Comparison of ENCODE assay signal across 9 cellular contexts in genomic region chr11:405323-405975, GRCh38. TPM values are rescaled to one million over a fixed set of nuclear protein-coding genes. Genes with fewer than 3 reads are reported as not detected.
DNase-seq lines count a peak whose midpoint lies in the region; ATAC-seq and TF ChIP-seq lines count a peak whose summit lies in the region.
"Had no signal": no experiment of that assay in that cellular context is flagged by ENCODE, and none has a peak within 500 bp of the region (broad histone marks: within the 10 kb centered on the region; RNA-seq: fewer than 3 reads in every experiment).

No MANE protein-coding gene starts in this region.

- peak overlapping the region; percentile 59; the same call in 1 of the 2 replicates for H3K27ac ChIP-seq in C4-2B

- intact Hi-C loops in mucosa of descending colon (cut with DNase I, micrococcal nuclease), result no loop called here

- peaks cover 7% of the 10 kb centered on the region for H3K36me3 Mint-ChIP-seq in effector memory CD8-positive, alpha-beta T cell (ENCODE audit: insufficient read depth)

- H3K4me1 Mint-ChIP-seq in effector memory CD8-positive, alpha-beta T cell (ENCODE audit: low read depth in 2 of 2), result peaks cover 3 to 12% of the 10 kb centered on the region in 2 donors

- no peaks in the 10 kb centered on the region for H3K9me3 ChIP-seq in mucosa of descending colon

- H3K4me3 Mint-ChIP-seq in effector memory CD8-positive, alpha-beta T cell, result peak overlapping the region; percentile 60

- TF ChIP-seq CTCF in C4-2B (conservative IDR thresholded peaks at IDR 0.05) (no peak), mucosa of descending colon (IDR thresholded peaks at IDR 0.05) (no peak)

- no peak overlapping the region for H3K4me3 ChIP-seq in mucosa of descending colon

- peaks cover 13% of the 10 kb centered on the region for H3K4me1 ChIP-seq in mucosa of descending colon (ENCODE audit: low read depth)

- no peaks in the 10 kb centered on the region for H3K27me3 Mint-ChIP-seq in effector memory CD8-positive, alpha-beta T cell

- ATAC-seq in effector memory CD8-positive, alpha-beta T cell (replicated peaks), result no peak
- ATAC-seq in mucosa of descending colon, result no peak
- no peak for ATAC-seq in HG02870 (IDR thresholded peaks at IDR 0.05; ENCODE audit: unreplicated experiment)

- H3K9me3 Mint-ChIP-seq in effector memory CD8-positive, alpha-beta T cell, result no peaks in the 10 kb centered on the region

- H3K36me3 ChIP-seq in mucosa of descending colon (ENCODE audit: low read depth), result no peaks in the 10 kb centered on the region

- H3K27ac Mint-ChIP-seq in effector memory CD8-positive, alpha-beta T cell, result peak overlapping the region; percentile 41 to 88

- peak; percentile 17 for DNase-seq in NCI-H69 (lab: John Stamatoyannopoulos, UW)
- no peak for DNase-seq in effector memory CD8-positive, alpha-beta T cell
- peak in 2 of 3 donors; percentile 62 to 63 for DNase-seq in mucosa of descending colon
- DNase-seq in activated CD4-positive, CD25-positive, alpha-beta regulatory T cell treated with anti-CD3 and anti-CD28 coated beads, Interleukin-2, amount 50 U/mL, for 72 hours, result no peak
- DNase-seq in stimulated activated CD4-positive, alpha-beta T cell treated with anti-CD3 and anti-CD28 coated beads, Interleukin-4, amount 100 ng/mL, for 1 hour, result no peak
- no peak for DNase-seq in RPMI8226
- DNase-seq: DND-41 had no signal

RNA-seq across cellular contexts. Expression of gene SIGIRR, which starts 9.3 kb away (rescaled TPM):
- 100 to 1,000 TPM; 103 to 190 (median 116) TPM for total RNA-seq in mucosa of descending colon

RNA-seq across cellular contexts. Expression of gene PKP3, which starts 11.4 kb away (rescaled TPM):
- 100 to 1,000 TPM in 2 of 3 donors, 10 to 100 TPM in 1; 73.3 to 174 (median 143) TPM for total RNA-seq in mucosa of descending colon

RNA-seq across cellular contexts. Expression of gene B4GALNT4, which starts 36.1 kb away (rescaled TPM):
- total RNA-seq in mucosa of descending colon, result 10 to 100 TPM in 1 of 3 donors, 1 to 10 TPM in 2; 2.1 to 11.8 (median 2.2) TPM

RNA-seq across cellular contexts. Expression of gene ANO9, which starts 36.4 kb away (rescaled TPM):
- 100 to 1,000 TPM in 2 of 3 donors, 10 to 100 TPM in 1; 85.2 to 179 (median 131) TPM for total RNA-seq in mucosa of descending colon

RNA-seq across cellular contexts. Expression of gene PTDSS2, which starts 44.6 kb away (rescaled TPM):
- 10 to 100 TPM; 19.2 to 34.8 (median 27.3) TPM for total RNA-seq in mucosa of descending colon

Comparison
In these comparisons a context has a peak if more than half of its experiments do, and no peak if none do; other contexts are left out.
1. DNase-seq: peak in NCI-H69 (single experiment) and mucosa of descending colon (2 of 3); none in effector memory CD8-positive, alpha-beta T cell (0 of 3), activated CD4-positive, CD25-positive, alpha-beta regulatory T cell treated with anti-CD3 and anti-CD28 coated beads, Interleukin-2, amount 50 U/mL, for 72 hours (single experiment), stimulated activated CD4-positive, alpha-beta T cell treated with anti-CD3 and anti-CD28 coated beads, Interleukin-4, amount 100 ng/mL, for 1 hour (single experiment) and RPMI8226 (single experiment).